1 cellular context compared by ENCODE assay signal in genomic region chr9:129737479-129738269, GRCh38.
TF ChIP-seq lines count a peak whose summit lies in the region.

No MANE protein-coding gene starts in this region.

TF ChIP-seq in HepG2, 621 proteins besides CTCF, POLR2A, EP300 and RAD21 (continued from another document and continues in another):
- TF ChIP-seq THAP9 (CRISPR knock-in tag; IDR thresholded peaks at IDR 0.05; ENCODE audit: borderline replicate concordance) = 0 out of 2 replicates have a peak, but pooled peaks have one; percentile 21
- TF ChIP-seq YEATS4 (CRISPR knock-in tag; IDR thresholded peaks at IDR 0.05; ENCODE audit: borderline replicate concordance) = 0 out of 2 replicates have a peak, but pooled peaks have one; percentile 42
- TF ChIP-seq SKI (IDR thresholded peaks at IDR 0.05; ENCODE audit: partially characterized antibody) = no peak
- TF ChIP-seq ZNF768 (CRISPR knock-in tag; IDR thresholded peaks at IDR 0.05) = peak; percentile 48; the same call in 1 of the 2 replicates
- TF ChIP-seq KAT7 (CRISPR knock-in tag; IDR thresholded peaks at IDR 0.05; ENCODE audit: borderline replicate concordance) = no peak
- TF ChIP-seq SIN3B (IDR thresholded peaks at IDR 0.05; ENCODE audit: low read length) = no peak
- no peak for TF ChIP-seq ZNF543 (CRISPR knock-in tag; IDR thresholded peaks at IDR 0.05)
- TF ChIP-seq GMEB2 (CRISPR knock-in tag; IDR thresholded peaks at IDR 0.05; ENCODE audit: low read depth) = no peak
- no peak for TF ChIP-seq MTA1 (CRISPR knock-in tag; IDR thresholded peaks at IDR 0.05; ENCODE audit: borderline replicate concordance)
- TF ChIP-seq PAXIP1 (CRISPR knock-in tag; conservative IDR thresholded peaks at IDR 0.05) = no peak
- no peak for TF ChIP-seq ZBTB46 (CRISPR knock-in tag; IDR thresholded peaks at IDR 0.05; ENCODE audit: borderline replicate concordance)
- TF ChIP-seq IKZF5 (CRISPR knock-in tag; IDR thresholded peaks at IDR 0.05) = no peak
- no peak; the same call in 1 of the 2 replicates for TF ChIP-seq BCL6 (CRISPR knock-in tag; IDR thresholded peaks at IDR 0.05)
- no peak for TF ChIP-seq ZBTB10 (CRISPR knock-in tag; IDR thresholded peaks at IDR 0.05; ENCODE audit: borderline replicate concordance)
- TF ChIP-seq ZSCAN25 (CRISPR knock-in tag; IDR thresholded peaks at IDR 0.05) = no peak
- no peak for TF ChIP-seq ZNF484 (CRISPR knock-in tag; IDR thresholded peaks at IDR 0.05; ENCODE audit: borderline replicate concordance, low read depth)
- TF ChIP-seq SP4 (CRISPR knock-in tag; IDR thresholded peaks at IDR 0.05) = no peak
- TF ChIP-seq ZBTB33 (CRISPR knock-in tag; IDR thresholded peaks at IDR 0.05) = peak; percentile 31; the same call in 1 of the 2 replicates
- TF ChIP-seq ARNT (IDR thresholded peaks at IDR 0.05) = no peak
- no peak for TF ChIP-seq ZNF224 (CRISPR knock-in tag; IDR thresholded peaks at IDR 0.05)
- no peak for TF ChIP-seq GLMP (CRISPR knock-in tag; IDR thresholded peaks at IDR 0.05; ENCODE audit: borderline replicate concordance)
- TF ChIP-seq GFI1 (CRISPR knock-in tag; IDR thresholded peaks at IDR 0.05; ENCODE audit: borderline replicate concordance) = 0 out of 2 replicates have a peak, but pooled peaks have one; percentile 22
- no peak for TF ChIP-seq ZBTB3 (CRISPR knock-in tag; IDR thresholded peaks at IDR 0.05; ENCODE audit: borderline replicate concordance, low read depth)
- TF ChIP-seq ARID2 (CRISPR knock-in tag; IDR thresholded peaks at IDR 0.05; ENCODE audit: borderline replicate concordance) = no peak
- no peak for TF ChIP-seq ZNF629 (CRISPR knock-in tag; conservative IDR thresholded peaks at IDR 0.05)
- no peak for TF ChIP-seq TBX2 (CRISPR knock-in tag; IDR thresholded peaks at IDR 0.05; ENCODE audit: borderline replicate concordance)
- no peak for TF ChIP-seq NFAT5 (CRISPR knock-in tag; IDR thresholded peaks at IDR 0.05)
- TF ChIP-seq ZBTB8A (CRISPR knock-in tag; IDR thresholded peaks at IDR 0.05; ENCODE audit: borderline replicate concordance, low read depth) = no peak
- TF ChIP-seq ZNF280B (CRISPR knock-in tag; IDR thresholded peaks at IDR 0.05; ENCODE audit: borderline replicate concordance) = no peak; the same call in 1 of the 2 replicates
